Comparison of ENCODE assay signal across 1 cellular context in genomic region chr17:57284984-57285646, GRCh38.
A peak's percentile ranks its signal among the peaks of the same experiment; 100 is the strongest.
TF ChIP-seq lines count a peak whose summit lies in the region.

No MANE protein-coding gene starts in this region.

TF ChIP-seq in K562, 482 proteins besides CTCF, POLR2A, EP300 and RAD21 (continued from another document and continues in another):
- TF ChIP-seq ZBTB49 (CRISPR knock-in tag; IDR thresholded peaks at IDR 0.05; ENCODE audit: borderline replicate concordance) (no peak), ZNF699 (CRISPR knock-in tag; IDR thresholded peaks at IDR 0.05; ENCODE audit: insufficient replicate concordance) (no peak), DPF2 (IDR thresholded peaks at IDR 0.05) (0 out of 2 replicates have a peak, but pooled peaks have one; percentile 55), NFATC3 (IDR thresholded peaks at IDR 0.05) (no peak), ZNF347 (CRISPR knock-in tag; IDR thresholded peaks at IDR 0.05; ENCODE audit: low read depth) (no peak), CREB1 (IDR thresholded peaks at IDR 0.05) (no peak), CREB1 (CRISPR knock-in tag; IDR thresholded peaks at IDR 0.05) (no peak), MBD2 (IDR thresholded peaks at IDR 0.05; ENCODE audit: borderline replicate concordance, low read depth) (no peak), ZBTB1 (CRISPR knock-in tag; IDR thresholded peaks at IDR 0.05; ENCODE audit: borderline replicate concordance, low read depth) (peak; percentile 84), ADNP (tag; IDR thresholded peaks at IDR 0.05) (no peak), GABPA (tag; conservative IDR thresholded peaks at IDR 0.05; ENCODE audit: low read depth) (0 out of 2 replicates have a peak, but pooled peaks have one; percentile 29), HMBOX1 (IDR thresholded peaks at IDR 0.05) (no peak), ZNF766 (CRISPR knock-in tag; conservative IDR thresholded peaks at IDR 0.05) (peak; percentile 70; the same call in 1 of the 2 replicates), CSDE1 (IDR thresholded peaks at IDR 0.05) (no peak), PTBP1 (IDR thresholded peaks at IDR 0.05; ENCODE audit: low read depth, low read length) (no peak), MNT (conservative IDR thresholded peaks at IDR 0.05) (no peak), TEAD4 (IDR thresholded peaks at IDR 0.05; ENCODE audit: low read length) (peak; percentile 41; the same call in 1 of the 2 replicates), TEAD4 (CRISPR knock-in tag; IDR thresholded peaks at IDR 0.05; ENCODE audit: borderline replicate concordance) (no peak), CXXC5 (CRISPR knock-in tag; IDR thresholded peaks at IDR 0.05) (peak; percentile 37; the same call in 1 of the 2 replicates), MECOM (CRISPR knock-in tag; IDR thresholded peaks at IDR 0.05) (0 out of 2 replicates have a peak, but pooled peaks have one; percentile 54), NFIC (IDR thresholded peaks at IDR 0.05) (no peak), XRCC5 (IDR thresholded peaks at IDR 0.05; ENCODE audit: low read depth, low read length) (no peak), NCOA2 (IDR thresholded peaks at IDR 0.05; ENCODE audit: partially characterized antibody in 2 of 2) (peak in 1 of 2 experiments; percentile 90), REST (CRISPR knock-in tag; IDR thresholded peaks at IDR 0.05; ENCODE audit: low read depth) (no peak), RERE (CRISPR knock-in tag; IDR thresholded peaks at IDR 0.05; ENCODE audit: borderline replicate concordance) (no peak), BRF1 (IDR thresholded peaks at IDR 0.05; ENCODE audit: borderline replicate concordance, extremely low read depth, insufficient read length) (no peak), ZBTB33 (CRISPR knock-in tag; IDR thresholded peaks at IDR 0.05) (no peak), ZNF449 (CRISPR knock-in tag; IDR thresholded peaks at IDR 0.05) (no peak), PML (IDR thresholded peaks at IDR 0.05; ENCODE audit: low read length) (no peak), RBFOX2 (IDR thresholded peaks at IDR 0.05; ENCODE audit: low read depth, low read length) (no peak), BACH1 (tag; IDR thresholded peaks at IDR 0.05) (no peak), HNRNPL (IDR thresholded peaks at IDR 0.05; ENCODE audit: low read depth, low read length) (no peak), HMGN3 (IDR thresholded peaks at IDR 0.05; ENCODE audit: borderline replicate concordance, extremely low read depth, insufficient read length, low read depth, low read length) (no peak), GATAD2A (IDR thresholded peaks at IDR 0.05) (no peak), CREBBP (IDR thresholded peaks at IDR 0.05; ENCODE audit: low read depth, low read length) (no peak), ARID1B (IDR thresholded peaks at IDR 0.05) (peak; percentile 70), GTF2F1 (IDR thresholded peaks at IDR 0.05; ENCODE audit: low read depth, low read length) (no peak), PHB (CRISPR knock-in tag; IDR thresholded peaks at IDR 0.05) (no peak), KLF16 (IDR thresholded peaks at IDR 0.05) (no peak), RFX5 (IDR thresholded peaks at IDR 0.05; ENCODE audit: low read depth, low read length) (no peak), RCOR1 (IDR thresholded peaks at IDR 0.05; ENCODE audit: borderline replicate concordance in 1 of 2, low read depth in 2 of 2, low read length in 2 of 2) (peak in 1 of 2 experiments; percentile 63; a peak in 1 of 4 replicates), POLR2G (IDR thresholded peaks at IDR 0.05; ENCODE audit: low read depth, low read length) (no peak), ZNF184 (CRISPR knock-in tag; IDR thresholded peaks at IDR 0.05) (no peak), VEZF1 (CRISPR knock-in tag; IDR thresholded peaks at IDR 0.05) (peak; percentile 61), ZNF146 (CRISPR knock-in tag; IDR thresholded peaks at IDR 0.05; ENCODE audit: unreplicated experiment) (no peak), MXI1 (IDR thresholded peaks at IDR 0.05; ENCODE audit: low read depth, low read length) (no peak), JUNB (CRISPR knock-in tag; conservative IDR thresholded peaks at IDR 0.05) (no peak), SMC3 (conservative IDR thresholded peaks at IDR 0.05; ENCODE audit: insufficient read depth, low read depth, low read length) (no peak), SMARCA4 (IDR thresholded peaks at IDR 0.05) (peak; percentile 59; the same call in 1 of the 2 replicates), CBFB (CRISPR knock-in tag; IDR thresholded peaks at IDR 0.05) (no peak), MAZ (CRISPR knock-in tag; conservative IDR thresholded peaks at IDR 0.05 in 1 of 2, IDR thresholded peaks at IDR 0.05 in 1 of 2) (peak in 1 of 2 experiments; percentile 73; a peak in 2 of 4 replicates), ARNT (IDR thresholded peaks at IDR 0.05) (no peak)
